ENCODE assay signal across 26 cellular contexts in the genomic region with DNA sequence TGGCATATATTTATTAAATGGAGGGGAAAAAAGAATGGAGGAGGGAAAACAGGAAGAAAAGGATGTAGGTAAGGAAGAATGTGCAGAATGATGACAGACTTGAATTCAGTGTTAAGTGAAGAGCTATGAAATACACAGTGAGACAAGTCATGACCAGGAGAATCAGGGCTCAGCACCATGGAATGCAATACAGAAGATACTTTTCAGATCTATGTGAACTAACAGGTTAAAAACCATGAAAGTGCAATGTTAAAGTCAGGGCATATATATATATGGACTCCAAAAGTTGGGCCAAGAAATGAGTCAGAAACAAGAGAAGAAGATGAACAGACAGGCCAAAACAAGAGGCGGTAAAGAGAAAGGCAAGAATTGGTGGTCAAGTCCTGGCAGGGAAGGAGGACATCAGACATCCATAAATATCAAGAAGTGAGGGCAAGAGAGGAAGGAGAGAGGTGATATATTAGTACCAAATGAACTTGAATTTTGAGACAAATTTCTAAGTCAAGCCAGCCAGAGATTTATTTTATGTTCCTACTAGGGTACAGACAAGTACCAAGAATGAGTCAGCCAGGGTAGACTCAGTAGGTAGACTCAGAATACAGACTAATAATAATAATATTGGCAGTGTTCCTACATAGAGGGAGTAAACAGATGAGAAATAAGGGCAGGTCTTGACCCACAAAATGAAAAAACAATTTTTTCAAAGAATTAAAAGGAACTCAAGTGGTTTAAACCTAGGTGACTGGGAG. TPM values are rescaled to one million over a fixed set of nuclear protein-coding genes. Genes with fewer than 3 reads are reported as not detected.
"Had no signal": no experiment of that assay in that cellular context is flagged by ENCODE, and none has a peak within 500 bp of the region (broad histone marks: within the 10 kb centered on the region; RNA-seq: fewer than 3 reads in every experiment).

No MANE protein-coding gene starts in this region.

- H3K27me3 ChIP-seq: esophagus muscularis mucosa, neural progenitor cell, vagina had no signal

- H3K4me1 Mint-ChIP-seq: neural progenitor cell had no signal

- H3K27ac ChIP-seq: esophagus muscularis mucosa, heart left ventricle, neural progenitor cell, thoracic aorta, vagina had no signal

- H2AFZ ChIP-seq: neural progenitor cell had no signal

- H3K36me3 Mint-ChIP-seq: activated naive CD8-positive, alpha-beta T cell; neural progenitor cell; WTC11 had no signal

- H3K4me2 ChIP-seq: neural progenitor cell had no signal

- H3K27ac Mint-ChIP-seq: activated naive CD8-positive, alpha-beta T cell; activated T-helper 2 cell treated with anti-CD3 and anti-CD28 coated beads, Interferon-gamma antibody, Interleukin-2, Interleukin-4, amounts not matched to agents 10 μg/mL and 5 μg/mL and 100 μg/mL, durations not matched to agents 14 hours and 24 hours and 36 hours; naive thymus-derived CD4-positive, alpha-beta T cell; neural progenitor cell; T-helper 1 cell treated with Interleukin-12 subunit alpha and Interleukin-12 subunit beta and Interleukin-4 antibody, amounts not matched to agents 30 μg/mL and 1 μg/mL, for 36 hours; type B pancreatic cell; WTC11 had no signal

- H3K4me3 ChIP-seq: esophagus muscularis mucosa, heart left ventricle, lung, neural progenitor cell, thoracic aorta, vagina had no signal

- H3K4me1 ChIP-seq: neural progenitor cell, vagina had no signal

- H3K36me3 ChIP-seq: esophagus muscularis mucosa, heart left ventricle, neural progenitor cell, thoracic aorta, vagina had no signal

- DNase-seq: activated CD4-positive, alpha-beta T cell treated with anti-CD3 and anti-CD28 coated beads, Interleukin-2, amount 50 U/mL, for 48 hours; activated CD8-positive, alpha-beta memory T cell treated with anti-CD3 and anti-CD28 coated beads, Interleukin-2, amount 50 U/mL, for 48 hours; activated naive CD4-positive, alpha-beta T cell; activated T-cell treated with anti-CD3 and anti-CD28 coated beads, Interleukin-2, amount 50 U/mL, for 4 hours; amniotic stem cell; effector memory CD4-positive, alpha-beta T cell; heart left ventricle; islet precursor cell; naive thymus-derived CD4-positive, alpha-beta T cell; posterior cingulate gyrus; retina; stimulated activated CD4-positive, alpha-beta T cell treated with anti-CD3 and anti-CD28 coated beads, Interleukin-4, amount 100 ng/mL, for 24 hours; stimulated activated naive CD4-positive, alpha-beta T cell treated with Interleukin-2 at 50 U/mL for 16 hours; T1000 had no signal

- H3K9me3 ChIP-seq: esophagus muscularis mucosa, heart left ventricle, thoracic aorta, vagina had no signal

- H3K4me3 Mint-ChIP-seq: activated naive CD8-positive, alpha-beta T cell; activated T-cell treated with anti-CD3 and anti-CD28 coated beads, Interleukin-2, amount 50 U/mL, for 4 hours; naive thymus-derived CD4-positive, alpha-beta T cell; neural progenitor cell; T-helper 1 cell treated with Interleukin-12 subunit alpha and Interleukin-12 subunit beta and Interleukin-4 antibody, amounts not matched to agents 30 μg/mL and 1 μg/mL, for 36 hours; type B pancreatic cell; WTC11 had no signal

- H3K9ac ChIP-seq: neural progenitor cell had no signal

- FAIRE-seq: colon had no signal

- H3K27me3 Mint-ChIP-seq: type B pancreatic cell had no signal

- H3K9me3 Mint-ChIP-seq: activated T-cell treated with anti-CD3 and anti-CD28 coated beads, Interleukin-2, amount 50 U/mL, for 4 hours; activated T-helper 2 cell treated with anti-CD3 and anti-CD28 coated beads, Interferon-gamma antibody, Interleukin-2, Interleukin-4, amounts not matched to agents 10 μg/mL and 5 μg/mL and 100 μg/mL, durations not matched to agents 14 hours and 24 hours and 36 hours; naive thymus-derived CD4-positive, alpha-beta T cell; neural progenitor cell; T-helper 1 cell treated with Interleukin-12 subunit alpha and Interleukin-12 subunit beta and Interleukin-4 antibody, amounts not matched to agents 30 μg/mL and 1 μg/mL, for 36 hours; type B pancreatic cell; WTC11 had no signal

RNA-seq across cellular contexts. Expression of gene MCOLN3, which starts 39.5 kb away (rescaled TPM):
- total RNA-seq: dermis microvascular lymphatic vessel endothelial cell had no signal
